9 cellular contexts compared by ENCODE assay signal in genomic region chr1:78490861-78491310, GRCh38. TPM values are rescaled to one million over a fixed set of nuclear protein-coding genes. Genes with fewer than 3 reads are reported as not detected.
DNase-seq lines count a peak whose midpoint lies in the region; ATAC-seq and TF ChIP-seq lines count a peak whose summit lies in the region.
"Had no signal": no experiment of that assay in that cellular context is flagged by ENCODE, and none has a peak within 500 bp of the region (broad histone marks: within the 10 kb centered on the region; RNA-seq: fewer than 3 reads in every experiment).

A gene with protein sequence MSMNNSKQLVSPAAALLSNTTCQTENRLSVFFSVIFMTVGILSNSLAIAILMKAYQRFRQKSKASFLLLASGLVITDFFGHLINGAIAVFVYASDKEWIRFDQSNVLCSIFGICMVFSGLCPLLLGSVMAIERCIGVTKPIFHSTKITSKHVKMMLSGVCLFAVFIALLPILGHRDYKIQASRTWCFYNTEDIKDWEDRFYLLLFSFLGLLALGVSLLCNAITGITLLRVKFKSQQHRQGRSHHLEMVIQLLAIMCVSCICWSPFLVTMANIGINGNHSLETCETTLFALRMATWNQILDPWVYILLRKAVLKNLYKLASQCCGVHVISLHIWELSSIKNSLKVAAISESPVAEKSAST (plus strand): TSS chr1:78490974. CDS start chr1:78492744, 1,770 bp downstream.

- POLR2A ChIA-PET in A673 (lab: Charles Lee; ENCODE audit: low non-redundant PET): no interaction called here

- peak; percentile 61 for DNase-seq in A673 (ENCODE audit: low spot score)
- peak; percentile 76 for DNase-seq in LHCN-M2 (ENCODE audit: low read depth)
- DNase-seq in ecto neural progenitor cell (ENCODE audit: low spot score): peak; percentile 70
- DNase-seq in DMS79 treated with DMSO at 0.1 percent for 48 hours (lab: John Stamatoyannopoulos, UW): no peak
- DNase-seq in superior temporal gyrus (ENCODE audit: extremely low spot score): no peak
- no peak for DNase-seq in cortex of kidney (lab: John Stamatoyannopoulos, UW)

- 0 to 1% methylated on average over 26 to 32 of the region's 39 CpGs for WGBS in mesodermal cell (ENCODE audit: insufficient coverage in 2 of 2), 2 experiments

- no peaks in the 10 kb centered on the region for H3K36me3 ChIP-seq in A673 (ENCODE audit: insufficient read depth, low read length, poor library complexity, severe bottlenecking)
- no peaks in the 10 kb centered on the region for H3K36me3 ChIP-seq in mesodermal cell (ENCODE audit: control insufficient read depth, insufficient read depth, low read length)

- intact Hi-C loops in A673 (cut with micrococcal nuclease; ENCODE audit: unreplicated experiment): loop anchor here (5.0 kb wide), 1 partner anchor 344 kb away; no protein-coding TSS in a partner anchor

- H3K27ac ChIP-seq in A673 (ENCODE audit: low read depth, low read length, poor library complexity, severe bottlenecking): no peak within 1 kb of the TSS
- H3K27ac ChIP-seq in mesodermal cell (ENCODE audit: low read depth, low read length, severe bottlenecking): peak within 1 kb of the TSS; percentile 26

- H3K4me1 ChIP-seq in A673 (ENCODE audit: insufficient read depth, low read length, poor library complexity, severe bottlenecking) (peaks cover 10% of the 10 kb centered on the region), mesodermal cell (ENCODE audit: control insufficient read depth, insufficient read depth, low read length, poor library complexity, severe bottlenecking) (no peaks in the 10 kb centered on the region)

- no peaks in the 10 kb centered on the region for H3K27me3 ChIP-seq in A673 (replicated peaks; ENCODE audit: insufficient read depth, low read depth, low read length, poor library complexity)

- H3K9me3 ChIP-seq in A673 (ENCODE audit: low read depth, low read length, poor library complexity, severe bottlenecking) (no peaks in the 10 kb centered on the region), mesodermal cell (ENCODE audit: control insufficient read depth, low read length) (no peaks in the 10 kb centered on the region)

- CTCF ChIA-PET in A673 (lab: Charles Lee): no interaction called here

- BruUV-seq in A673 (replicated peaks; lab: Mats Ljungman, UMichigan): no TSS peak

- ATAC-seq in GM19395 (IDR thresholded peaks at IDR 0.05; ENCODE audit: unreplicated experiment): no peak

- TF ChIP-seq CTCF in A673 (conservative IDR thresholded peaks at IDR 0.05; ENCODE audit: low read depth, low read length): no peak

- H3K4me3 ChIP-seq in A673 (ENCODE audit: low read depth, low read length, poor library complexity, severe bottlenecking): peak within 1 kb of the TSS; percentile 53
- peak within 1 kb of the TSS; percentile 39 for H3K4me3 ChIP-seq in mesodermal cell (ENCODE audit: extremely low read depth, insufficient read depth, low read length, poor library complexity, severe bottlenecking)

RNA-seq across cellular contexts. Expression of the gene that starts here (rescaled TPM):
- 0.81 and 1.5 TPM in 2 replicates for total RNA-seq in A673 (2021)
- total RNA-seq in LHCN-M2 (2014; rRNA removed): 26.5 and 32.8 TPM in 2 replicates
- polyA plus RNA-seq in LHCN-M2 (2012): 1.3 TPM
- polyA plus RNA-seq in mesodermal cell (2013, experiment 1 of 2): 0.22 TPM
- polyA plus RNA-seq in mesodermal cell (2013, experiment 2 of 2): 0.40 TPM
- total RNA-seq: T-helper 1 cell treated with Interleukin-12 subunit alpha and Interleukin-12 subunit beta and Interleukin-4 antibody, amounts not matched to agents 30 ng/mL and 1 ng/mL, for 36 hours had no signal

Comparison
In these comparisons a context has a peak if more than half of its experiments do, and no peak if none do; other contexts are left out.
1. RNA of the gene that starts here (total RNA-seq): 26.5 to 32.8 TPM in LHCN-M2; 0.81 to 1.5 TPM in A673; every median in the first group is over 10 times any median in the second.
2. DNase-seq: peak in A673 (single experiment), LHCN-M2 (single experiment) and ecto neural progenitor cell (single experiment); none in DMS79 treated with DMSO at 0.1 percent for 48 hours (single experiment), superior temporal gyrus (single experiment) and cortex of kidney (single experiment).